In the genomic region with DNA sequence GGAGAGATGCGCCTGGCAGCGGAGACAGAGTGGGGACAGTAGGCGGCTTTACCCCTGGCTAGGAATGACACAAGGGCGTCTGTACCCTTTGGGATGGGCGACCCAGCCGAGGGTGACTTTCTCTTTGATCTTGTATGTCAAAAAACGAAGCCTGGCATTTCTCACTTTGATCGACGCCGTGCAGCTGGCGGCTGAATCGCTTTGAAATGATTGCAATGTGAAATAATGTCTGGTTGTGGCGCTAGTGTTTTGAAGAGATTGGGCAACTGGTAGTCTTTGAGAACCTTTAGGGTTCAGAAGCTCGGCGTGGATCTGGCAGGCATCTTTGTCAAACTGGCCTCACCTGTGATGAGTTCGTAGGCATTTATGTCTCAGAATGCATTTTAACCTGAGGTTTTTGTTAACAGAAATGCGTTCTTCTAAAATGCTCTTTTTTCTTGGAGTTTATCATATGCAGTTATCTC, we compare ENCODE assay signal across 8 cellular contexts. TPM values are rescaled to one million over a fixed set of nuclear protein-coding genes. Genes with fewer than 3 reads are reported as not detected.
A peak's percentile ranks its signal among the peaks of the same experiment; 100 is the strongest.
DNase-seq lines count a peak whose midpoint lies in the region; ATAC-seq and TF ChIP-seq lines count a peak whose summit lies in the region.

No MANE protein-coding gene starts in this region.

- TF ChIP-seq CTCF in DND-41 (IDR thresholded peaks at IDR 0.05; ENCODE audit: borderline replicate concordance, extremely low read depth, low read length, poor library complexity, severe bottlenecking), result no peak
- no peak for TF ChIP-seq CTCF in MM.1S (IDR thresholded peaks at IDR 0.05; ENCODE audit: low read length)
- TF ChIP-seq CTCF in esophagus squamous epithelium (IDR thresholded peaks at IDR 0.05), result no peak
- no peak for TF ChIP-seq CTCF in nephron progenitor cell (IDR thresholded peaks at IDR 0.05)

- TF ChIP-seq POLR2A in esophagus squamous epithelium (IDR thresholded peaks at IDR 0.05), result no peak

- peaks cover 33% of the 10 kb centered on the region for H3K4me1 ChIP-seq in DND-41 (ENCODE audit: insufficient read depth, low read length)
- peaks cover 16% of the 10 kb centered on the region; the same call in 1 of the 2 replicates for H3K4me1 ChIP-seq in MM.1S (ENCODE audit: low read length)
- peaks cover 15 to 59% (median 19%) of the 10 kb centered on the region in 3 donors for H3K4me1 ChIP-seq in esophagus squamous epithelium

- H3K4me3 ChIP-seq in DND-41 (ENCODE audit: low read depth in 1 of 2, low read length in 2 of 2) (peak overlapping the region; percentile 72 to 73), MM.1S (ENCODE audit: low read length) (peak overlapping the region; percentile 84), esophagus squamous epithelium (peak overlapping the region; percentile 84 to 100 (median 90))

- H3K79me2 ChIP-seq in DND-41 (ENCODE audit: insufficient read depth, low read length) (peaks cover 66% of the 10 kb centered on the region), MM.1S (ENCODE audit: low read length) (peaks cover 61% of the 10 kb centered on the region)

- H4K20me1 ChIP-seq in DND-41 (ENCODE audit: insufficient read depth, low read length), result peaks cover 11% of the 10 kb centered on the region; the same call in 1 of the 2 replicates
- no peaks in the 10 kb centered on the region for H4K20me1 ChIP-seq in MM.1S (ENCODE audit: insufficient read depth, low read length)

- peak; percentile 29; the same call in 2 of the 3 replicates for ATAC-seq in DND-41 (ENCODE audit: insufficient read depth, low read depth)
- peak; percentile 31 for ATAC-seq in GM21529 (IDR thresholded peaks at IDR 0.05; ENCODE audit: unreplicated experiment)

- H3F3A ChIP-seq in MM.1S (ENCODE audit: insufficient read depth, low read length), result peaks cover 18% of the 10 kb centered on the region

- H3K27me3 Mint-ChIP-seq in activated CD4-positive, alpha-beta memory T cell treated with anti-CD3 and anti-CD28 coated beads for 36 hours, result no peaks in the 10 kb centered on the region
- no peaks in the 10 kb centered on the region for H3K27me3 Mint-ChIP-seq in nephron progenitor cell (ENCODE audit: low read depth, poor library complexity)

- intact Hi-C loops in activated CD4-positive, alpha-beta memory T cell treated with anti-CD3 and anti-CD28 coated beads for 36 hours (cut with micrococcal nuclease), result loop anchor here (1.0 to 10.0 kb wide), 5 partner anchors 60 to 580 kb away; partner anchors contain the start of gene CELA1
- intact Hi-C loops in esophagus squamous epithelium (cut with DNase I), result loop anchor here (5.0 kb wide), 1 partner anchor 222 kb away; no protein-coding TSS in a partner anchor

- H3K9me3 ChIP-seq in DND-41 (ENCODE audit: insufficient read depth, low read length, severe bottlenecking) (peaks cover 6% of the 10 kb centered on the region), MM.1S (replicated peaks; ENCODE audit: insufficient read depth, low read length) (no peaks in the 10 kb centered on the region), esophagus squamous epithelium (no peaks in the 10 kb centered on the region)

- H3K36me3 ChIP-seq in DND-41 (ENCODE audit: insufficient read depth, low read length) (peaks cover 9% of the 10 kb centered on the region), MM.1S (replicated peaks; ENCODE audit: insufficient read depth, low read length) (no peaks in the 10 kb centered on the region), esophagus squamous epithelium (peaks cover 0 to under 1% (median 0%) of the 10 kb centered on the region in 3 donors)

- peak overlapping the region; percentile 82 for H3K4me3 Mint-ChIP-seq in activated CD4-positive, alpha-beta memory T cell treated with anti-CD3 and anti-CD28 coated beads for 36 hours
- H3K4me3 Mint-ChIP-seq in nephron progenitor cell, result peak overlapping the region; percentile 92

- peak overlapping the region; percentile 72 for H3K4me2 ChIP-seq in DND-41 (ENCODE audit: insufficient read depth, low read length)
- H3K4me2 ChIP-seq in MM.1S (ENCODE audit: low read depth, low read length), result peak overlapping the region; percentile 55

- no peaks in the 10 kb centered on the region for H3K9me2 ChIP-seq in MM.1S (replicated peaks; ENCODE audit: insufficient read depth, low read length)

- H3K27me3 ChIP-seq in DND-41 (ENCODE audit: insufficient read depth, low read length, poor library complexity) (no peaks in the 10 kb centered on the region), MM.1S (replicated peaks; ENCODE audit: insufficient read depth, low read length) (no peaks in the 10 kb centered on the region), esophagus squamous epithelium (no peaks in the 10 kb centered on the region)

- DNase-seq in DND-41 (peak; percentile 74), MM.1S (peak; percentile 51), esophagus squamous epithelium (lab: John Stamatoyannopoulos, UW) (no peak), nephron progenitor cell (no peak), NCI-H2029 (lab: John Stamatoyannopoulos, UW) (no peak), NCI-H510A (lab: John Stamatoyannopoulos, UW) (no peak)
- peak; percentile 54 for DNase-seq in activated CD4-positive, alpha-beta memory T cell treated with anti-CD3 and anti-CD28 coated beads for 36 hours

- H3K27ac ChIP-seq in DND-41 (ENCODE audit: low read length) (peak overlapping the region; percentile 97), MM.1S (ENCODE audit: low read length) (peak overlapping the region; percentile 91; the same call in 1 of the 2 replicates), esophagus squamous epithelium (peak overlapping the region; percentile 98 to 99 (median 98))

- peaks cover 3% of the 10 kb centered on the region for H3K9me3 Mint-ChIP-seq in activated CD4-positive, alpha-beta memory T cell treated with anti-CD3 and anti-CD28 coated beads for 36 hours
- peaks cover 12% of the 10 kb centered on the region for H3K9me3 Mint-ChIP-seq in nephron progenitor cell

- 1% methylated on average over 9 to 17 of the region's 17 CpGs for WGBS in esophagus squamous epithelium, 2 donors

- peak overlapping the region; percentile 87 for H3K27ac Mint-ChIP-seq in activated CD4-positive, alpha-beta memory T cell treated with anti-CD3 and anti-CD28 coated beads for 36 hours
- peak overlapping the region; percentile 81 for H3K27ac Mint-ChIP-seq in nephron progenitor cell

- H3K9ac ChIP-seq in DND-41 (ENCODE audit: low read depth, low read length) (peak overlapping the region; percentile 92), MM.1S (ENCODE audit: low read length) (peak overlapping the region; percentile 98)

- CTCF ChIA-PET in activated CD4-positive, alpha-beta memory T cell treated with anti-CD3 and anti-CD28 coated beads for 36 hours (lab: Charles Lee), result interaction anchor here (0.6 to 3.4 kb wide), 33 partner anchors 9 to 586 kb away, joined by 3 to 52 read pairs (median 4); partner anchors contain the start of genes DAZAP2, LETMD1, POU6F1 and SLC11A2

- peak overlapping the region; percentile 75 for H2AFZ ChIP-seq in DND-41 (ENCODE audit: low read depth, low read length)
- H2AFZ ChIP-seq in MM.1S (ENCODE audit: low read length), result peak overlapping the region; percentile 91

- peaks cover 7% of the 10 kb centered on the region for H3K36me3 Mint-ChIP-seq in activated CD4-positive, alpha-beta memory T cell treated with anti-CD3 and anti-CD28 coated beads for 36 hours
- H3K36me3 Mint-ChIP-seq in nephron progenitor cell (ENCODE audit: low read depth), result peaks cover 26% of the 10 kb centered on the region

- H3K4me1 Mint-ChIP-seq in activated CD4-positive, alpha-beta memory T cell treated with anti-CD3 and anti-CD28 coated beads for 36 hours (ENCODE audit: low read depth), result peaks cover 39% of the 10 kb centered on the region
- H3K4me1 Mint-ChIP-seq in nephron progenitor cell, result peaks cover 34% of the 10 kb centered on the region

- POLR2A ChIA-PET in activated CD4-positive, alpha-beta memory T cell treated with anti-CD3 and anti-CD28 coated beads for 36 hours (lab: Charles Lee), result interaction anchor here (0.5 to 2.9 kb wide), 8 partner anchors 9 to 577 kb away, joined by 3 to 22 read pairs (median 4); partner anchors contain the start of genes LETMD1, POU6F1 and SLC11A2

RNA-seq across cellular contexts. Expression of gene ATF1, which starts 1.0 kb away (rescaled TPM):
- 10 to 100 TPM; 50.1 to 50.5 TPM for total RNA-seq in activated CD4-positive, alpha-beta memory T cell treated with anti-CD3 and anti-CD28 coated beads for 36 hours
- total RNA-seq in esophagus squamous epithelium, result 10 to 100 TPM in 3 of 4 donors, 1 to 10 TPM in 1; 5.5 to 20.4 (median 14.3) TPM

Comparison
In these comparisons a context has a peak if more than half of its experiments do, and no peak if none do; other contexts are left out.
1. DNase-seq: peak in DND-41 (single experiment), MM.1S (single experiment) and activated CD4-positive, alpha-beta memory T cell treated with anti-CD3 and anti-CD28 coated beads for 36 hours (single experiment); none in esophagus squamous epithelium (single experiment), nephron progenitor cell (single experiment), NCI-H2029 (single experiment) and NCI-H510A (single experiment).
2. Peak in every context shown above with its lines, with median percentiles within 50 percentile points of each other: H3K27ac ChIP-seq and H3K4me3 ChIP-seq.